ENCODE assay signal across 8 cellular contexts in the genomic region with DNA sequence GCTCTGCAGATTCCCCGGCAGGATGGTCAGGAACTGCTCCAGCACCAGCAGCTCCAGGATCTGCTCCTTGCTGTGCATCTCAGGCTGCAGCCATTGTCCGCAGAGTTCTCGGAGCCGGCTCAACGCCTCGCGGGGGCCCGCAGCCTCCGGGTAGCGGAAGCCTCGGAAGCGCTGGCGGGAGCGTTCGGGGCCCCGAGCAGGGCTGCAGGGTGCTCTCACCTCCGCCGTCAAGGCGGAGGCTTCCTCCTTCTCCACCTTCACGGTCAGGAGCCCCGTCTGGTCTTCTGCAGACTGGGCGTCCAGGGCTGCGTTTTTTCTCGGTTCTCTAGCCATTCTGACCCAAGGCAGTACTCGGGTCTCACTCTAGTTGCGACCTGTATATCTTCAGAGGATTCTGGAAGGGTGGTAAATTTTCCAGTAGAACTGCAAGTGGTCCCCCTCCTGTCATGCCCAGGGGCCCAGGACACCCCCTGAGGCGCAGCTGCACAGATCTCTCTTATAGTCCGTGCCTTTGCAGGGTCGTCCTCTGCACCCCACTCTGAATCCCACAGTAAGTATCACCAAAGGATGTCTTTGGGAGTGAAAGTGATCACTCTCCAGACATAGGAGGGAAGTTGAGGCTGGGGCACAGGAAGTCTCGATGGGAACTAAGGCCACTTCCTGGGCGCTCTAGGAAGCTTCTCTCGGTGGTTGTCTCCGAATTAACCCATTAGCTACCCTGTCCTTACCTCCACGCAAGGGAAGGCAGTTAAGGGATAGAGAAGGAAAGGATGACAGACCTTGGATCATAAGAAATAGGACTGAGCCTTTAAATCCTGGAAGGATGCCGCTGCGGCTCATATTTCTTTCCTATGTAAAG. TPM values are rescaled to one million over a fixed set of nuclear protein-coding genes. Genes with fewer than 3 reads are reported as not detected.
A peak's percentile ranks its signal among the peaks of the same experiment; 100 is the strongest.
DNase-seq lines count a peak whose midpoint lies in the region; ATAC-seq, FAIRE-seq and TF ChIP-seq lines count a peak whose summit lies in the region.

TSS of gene ZKSCAN4 (minus strand) at position 622 of the 859 bp plus-strand sequence. CDS start at position 333, 289 bp downstream.

- TF ChIP-seq CTCF in HEK293 (tag by site-specific recombination; IDR thresholded peaks at IDR 0.05), result no peak
- TF ChIP-seq CTCF in SU-DHL-6 (IDR thresholded peaks at IDR 0.05; ENCODE audit: insufficient read depth, low read length, poor library complexity, severe bottlenecking), result no peak
- no peak for TF ChIP-seq CTCF in heart right ventricle (IDR thresholded peaks at IDR 0.05)
- TF ChIP-seq CTCF in type B pancreatic cell (conservative IDR thresholded peaks at IDR 0.05), result no peak

- H3K4me2 ChIP-seq in SU-DHL-6 (ENCODE audit: low read depth, low read length, poor library complexity, severe bottlenecking), result peak within 1 kb of the TSS; percentile 67

- ATAC-seq in heart right ventricle, result peak; percentile 95 to 99 (median 98)

- H3K4me3 Mint-ChIP-seq in type B pancreatic cell, result peak within 1 kb of the TSS; percentile 99

- no peaks in the 10 kb centered on the region for H3K27me3 ChIP-seq in SU-DHL-6 (ENCODE audit: low read length)
- H3K27me3 ChIP-seq in adipocyte (replicated peaks; ENCODE audit: control insufficient read depth, insufficient read depth, low read length), result no peaks in the 10 kb centered on the region
- H3K27me3 ChIP-seq in heart right ventricle, result no peaks in the 10 kb centered on the region

- H4K20me1 ChIP-seq in SU-DHL-6 (ENCODE audit: low read depth, low read length), result no peaks in the 10 kb centered on the region

- H2AFZ ChIP-seq in SU-DHL-6 (ENCODE audit: low read depth, low read length, severe bottlenecking), result peak within 1 kb of the TSS; percentile 89

- H3K4me1 ChIP-seq in HEK293 (ENCODE audit: control insufficient read depth, insufficient read depth, low read length) (peaks cover 5% of the 10 kb centered on the region; the same call in 1 of the 2 replicates), adipocyte (ENCODE audit: control insufficient read depth, insufficient read depth, low read length) (peaks cover 24% of the 10 kb centered on the region), heart right ventricle (peaks cover 9 to 36% (median 22%) of the 10 kb centered on the region in 9 donors)

- peaks cover 6 to 25% of the 10 kb centered on the region in 2 experiments for H3K36me3 ChIP-seq in HEK293 (ENCODE audit: control insufficient read depth in 2 of 2, insufficient read depth in 1 of 2, low read length in 2 of 2)
- H3K36me3 ChIP-seq in SU-DHL-6 (ENCODE audit: low read length), result peaks cover 4% of the 10 kb centered on the region; the same call in 1 of the 2 replicates
- peaks cover 14% of the 10 kb centered on the region for H3K36me3 ChIP-seq in adipocyte (ENCODE audit: control insufficient read depth, insufficient read depth, low read length, severe bottlenecking)
- peaks cover 0 to 29% (median 10%) of the 10 kb centered on the region in 9 donors for H3K36me3 ChIP-seq in heart right ventricle

- CTCF ChIA-PET in HEK293 (lab: Yijun Ruan, JAX), result interaction anchor here (0.9 to 1.0 kb wide), 2 partner anchors 9 to 104 kb away, joined by 3 read pairs; no protein-coding TSS in a partner anchor

- intact Hi-C loops in heart right ventricle (cut with DNase I), result loop anchor here in 6 of 10 donors (1.0 to 10.0 kb wide), 5 partner anchors 14 to 117 kb away; no protein-coding TSS in a partner anchor

- no peaks in the 10 kb centered on the region for H3K27me3 Mint-ChIP-seq in type B pancreatic cell

- no peaks in the 10 kb centered on the region for H3K9me3 Mint-ChIP-seq in type B pancreatic cell

- peaks cover 14% of the 10 kb centered on the region for H3K4me1 Mint-ChIP-seq in type B pancreatic cell (ENCODE audit: unreplicated experiment)

- H3K9me3 ChIP-seq in HEK293 (ENCODE audit: control insufficient read depth, insufficient read depth, low read depth, low read length) (no peaks in the 10 kb centered on the region), SU-DHL-6 (ENCODE audit: insufficient read depth, low read length) (no peaks in the 10 kb centered on the region), adipocyte (ENCODE audit: control insufficient read depth, low read length) (no peaks in the 10 kb centered on the region), heart right ventricle (no peaks in the 10 kb centered on the region)

- peaks cover 19% of the 10 kb centered on the region for H3K79me2 ChIP-seq in SU-DHL-6 (ENCODE audit: insufficient read depth, low read length)

- no peaks in the 10 kb centered on the region for H3F3A ChIP-seq in SU-DHL-6 (ENCODE audit: insufficient read depth)

- DNase-seq in NCI-H128 (lab: John Stamatoyannopoulos, UW; ENCODE audit: unreplicated experiment) (peak; percentile 73), adipocyte (ENCODE audit: low read depth) (peak; percentile 92), heart right ventricle (peak; percentile 46 to 94), pons (ENCODE audit: low spot score) (peak; percentile 85), type B pancreatic cell (ENCODE audit: extremely low spot score, unreplicated experiment) (peak; percentile 72)

- H3K27ac ChIP-seq in HEK293 (ENCODE audit: extremely low read depth, low read depth, low read length) (peak within 1 kb of the TSS; percentile 20; the same call in 1 of the 2 replicates), SU-DHL-6 (ENCODE audit: low read depth, low read length) (peak within 1 kb of the TSS; percentile 18), heart right ventricle (peak within 1 kb of the TSS in 9 of 10 donors; percentile 28 to 87 (median 68))

- H3K9ac ChIP-seq in SU-DHL-6 (ENCODE audit: low read length) (peak within 1 kb of the TSS; percentile 77), adipocyte (ENCODE audit: low read length) (peak within 1 kb of the TSS; percentile 91)

- POLR2A ChIA-PET in HEK293 (lab: Yijun Ruan, JAX), result interaction anchor here (0.7 to 3.8 kb wide), 19 partner anchors 8 to 350 kb away, joined by 3 to 62 read pairs (median 4); partner anchors contain the start of genes PGBD1, ZKSCAN3, ZKSCAN8 and ZSCAN16

- peak within 1 kb of the TSS; percentile 74 for H3K27ac Mint-ChIP-seq in type B pancreatic cell

- H3K9me2 ChIP-seq in SU-DHL-6 (replicated peaks; ENCODE audit: insufficient read depth, low read length), result no peaks in the 10 kb centered on the region

- peak; percentile 85 for FAIRE-seq in G401.6 (lab: Jason Lieb, UNC)

- H3K4me3 ChIP-seq in HEK293 (ENCODE audit: low read depth, low read length) (peak within 1 kb of the TSS; percentile 74), SU-DHL-6 (ENCODE audit: insufficient read depth, low read length, poor library complexity, severe bottlenecking) (peak within 1 kb of the TSS; percentile 95), adipocyte (ENCODE audit: low read length) (peak within 1 kb of the TSS; percentile 98), heart right ventricle (peak within 1 kb of the TSS; percentile 59 to 98 (median 89))

- WGBS in heart right ventricle, 2 donors, result 0 to 1% methylated on average over 36 of the region's 36 CpGs

- peaks cover 3% of the 10 kb centered on the region for H3K36me3 Mint-ChIP-seq in type B pancreatic cell

TF ChIP-seq in HEK293, 187 proteins besides CTCF, POLR2A, EP300 and RAD21 (continues in another document):
- peak; percentile 82 for TF ChIP-seq ZNF335 (tag by site-specific recombination; conservative IDR thresholded peaks at IDR 0.05)
- TF ChIP-seq, protein P1, sequence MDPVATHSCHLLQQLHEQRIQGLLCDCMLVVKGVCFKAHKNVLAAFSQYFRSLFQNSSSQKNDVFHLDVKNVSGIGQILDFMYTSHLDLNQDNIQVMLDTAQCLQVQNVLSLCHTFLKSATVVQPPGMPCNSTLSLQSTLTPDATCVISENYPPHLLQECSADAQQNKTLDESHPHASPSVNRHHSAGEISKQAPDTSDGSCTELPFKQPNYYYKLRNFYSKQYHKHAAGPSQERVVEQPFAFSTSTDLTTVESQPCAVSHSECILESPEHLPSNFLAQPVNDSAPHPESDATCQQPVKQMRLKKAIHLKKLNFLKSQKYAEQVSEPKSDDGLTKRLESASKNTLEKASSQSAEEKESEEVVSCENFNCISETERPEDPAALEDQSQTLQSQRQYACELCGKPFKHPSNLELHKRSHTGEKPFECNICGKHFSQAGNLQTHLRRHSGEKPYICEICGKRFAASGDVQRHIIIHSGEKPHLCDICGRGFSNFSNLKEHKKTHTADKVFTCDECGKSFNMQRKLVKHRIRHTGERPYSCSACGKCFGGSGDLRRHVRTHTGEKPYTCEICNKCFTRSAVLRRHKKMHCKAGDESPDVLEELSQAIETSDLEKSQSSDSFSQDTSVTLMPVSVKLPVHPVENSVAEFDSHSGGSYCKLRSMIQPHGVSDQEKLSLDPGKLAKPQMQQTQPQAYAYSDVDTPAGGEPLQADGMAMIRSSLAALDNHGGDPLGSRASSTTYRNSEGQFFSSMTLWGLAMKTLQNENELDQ (tag by site-specific recombination; IDR thresholded peaks at IDR 0.05; ENCODE audit: low read depth), result no peak
- TF ChIP-seq BCL11A (tag by site-specific recombination; IDR thresholded peaks at IDR 0.05; ENCODE audit: low read depth), result no peak
- TF ChIP-seq ZNF621 (tag by site-specific recombination; IDR thresholded peaks at IDR 0.05), result no peak
- TF ChIP-seq ZNF558 (tag by site-specific recombination; IDR thresholded peaks at IDR 0.05), result no peak
- TF ChIP-seq ZNF324 (tag by site-specific recombination; IDR thresholded peaks at IDR 0.05), result peak; percentile 73; the same call in 1 of the 2 replicates
- peak; percentile 70; the same call in 1 of the 2 replicates for TF ChIP-seq YY1 (tag by site-specific recombination; IDR thresholded peaks at IDR 0.05)
- TF ChIP-seq YY2 (tag by site-specific recombination; IDR thresholded peaks at IDR 0.05), result no peak
- TF ChIP-seq ZNF366 (tag by site-specific recombination; conservative IDR thresholded peaks at IDR 0.05), result no peak
- TF ChIP-seq ZNF692 (tag by site-specific recombination; IDR thresholded peaks at IDR 0.05), result peak; percentile 63
- no peak for TF ChIP-seq EGR2 (tag by site-specific recombination; IDR thresholded peaks at IDR 0.05; ENCODE audit: low read depth)

RNA-seq across cellular contexts. Expression of gene ZKSCAN4, which starts in this region (rescaled TPM):
- total RNA-seq in heart right ventricle (1 to 10 TPM in 9 of 10 donors, under 1 TPM in 1; 0.55 to 3.6 (median 2.9) TPM), type B pancreatic cell (ENCODE audit: low replicate concordance) (7.8 TPM in 2 replicates)
- 1 to 10 TPM; 1.7 to 2.0 TPM for polyA plus RNA-seq in heart right ventricle

Comparison
In these comparisons a context has a peak if more than half of its experiments do, and no peak if none do; other contexts are left out.
1. Peak in every context shown above with its lines: DNase-seq, ATAC-seq, H3K4me3 ChIP-seq and H3K27ac ChIP-seq.
2. H3K27ac ChIP-seq: peak in every context shown above with its lines; median percentile 68 in heart right ventricle; 20 in HEK293; 18 in SU-DHL-6.